ENCODE assay signal across 1 cellular context in the genomic region with DNA sequence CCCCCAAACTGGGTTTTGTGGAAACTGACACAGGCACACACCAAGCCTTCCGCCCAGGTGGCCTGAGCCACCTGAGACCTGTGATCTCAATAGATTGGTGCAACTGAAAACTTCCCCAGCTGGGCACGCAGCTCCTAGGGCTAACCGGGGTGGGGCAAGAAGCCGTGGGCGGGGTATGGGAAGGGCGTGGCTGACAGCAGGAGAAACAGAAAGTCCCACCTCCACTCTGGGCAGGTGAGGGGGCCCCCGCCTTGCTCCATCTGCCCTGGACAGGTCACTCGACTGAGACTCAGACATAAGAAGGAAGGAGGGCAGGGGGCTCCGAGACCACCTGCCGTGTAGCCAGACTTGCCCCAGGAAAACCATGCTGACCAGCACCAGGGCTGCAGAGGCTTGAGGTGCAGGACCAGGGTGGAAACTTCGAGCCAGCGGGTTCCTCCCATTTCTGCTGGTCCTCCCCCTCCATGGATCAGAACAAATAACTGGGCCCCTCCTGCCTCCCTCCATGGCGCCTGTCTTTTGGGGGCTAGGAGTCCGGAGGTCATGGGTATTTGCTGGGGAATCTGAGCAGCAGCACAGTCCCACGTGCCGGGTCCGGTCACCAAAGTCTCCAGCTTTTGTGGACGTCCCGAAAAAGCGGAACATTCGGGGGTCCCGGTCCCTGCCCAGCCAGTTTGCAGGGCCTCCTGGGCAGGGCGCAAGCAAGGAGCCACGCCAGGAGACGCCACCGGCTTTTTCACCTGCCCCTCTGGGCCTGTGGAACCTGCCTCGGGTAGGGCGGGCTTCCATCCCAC.
TF ChIP-seq lines count a peak whose summit lies in the region.

No MANE protein-coding gene starts in this region.

TF ChIP-seq in HepG2, 621 proteins besides CTCF, POLR2A, EP300 and RAD21 (continues in another document):
- TF ChIP-seq KDM5A (IDR thresholded peaks at IDR 0.05; ENCODE audit: borderline replicate concordance, low read length), result no peak
- no peak for TF ChIP-seq HNRNPK (IDR thresholded peaks at IDR 0.05; ENCODE audit: low read depth, low read length, poor library complexity, severe bottlenecking)
- no peak for TF ChIP-seq RFXANK (CRISPR knock-in tag; IDR thresholded peaks at IDR 0.05)
- no peak for TF ChIP-seq ZNF207 (IDR thresholded peaks at IDR 0.05; ENCODE audit: borderline replicate concordance)
- TF ChIP-seq, protein P1, sequence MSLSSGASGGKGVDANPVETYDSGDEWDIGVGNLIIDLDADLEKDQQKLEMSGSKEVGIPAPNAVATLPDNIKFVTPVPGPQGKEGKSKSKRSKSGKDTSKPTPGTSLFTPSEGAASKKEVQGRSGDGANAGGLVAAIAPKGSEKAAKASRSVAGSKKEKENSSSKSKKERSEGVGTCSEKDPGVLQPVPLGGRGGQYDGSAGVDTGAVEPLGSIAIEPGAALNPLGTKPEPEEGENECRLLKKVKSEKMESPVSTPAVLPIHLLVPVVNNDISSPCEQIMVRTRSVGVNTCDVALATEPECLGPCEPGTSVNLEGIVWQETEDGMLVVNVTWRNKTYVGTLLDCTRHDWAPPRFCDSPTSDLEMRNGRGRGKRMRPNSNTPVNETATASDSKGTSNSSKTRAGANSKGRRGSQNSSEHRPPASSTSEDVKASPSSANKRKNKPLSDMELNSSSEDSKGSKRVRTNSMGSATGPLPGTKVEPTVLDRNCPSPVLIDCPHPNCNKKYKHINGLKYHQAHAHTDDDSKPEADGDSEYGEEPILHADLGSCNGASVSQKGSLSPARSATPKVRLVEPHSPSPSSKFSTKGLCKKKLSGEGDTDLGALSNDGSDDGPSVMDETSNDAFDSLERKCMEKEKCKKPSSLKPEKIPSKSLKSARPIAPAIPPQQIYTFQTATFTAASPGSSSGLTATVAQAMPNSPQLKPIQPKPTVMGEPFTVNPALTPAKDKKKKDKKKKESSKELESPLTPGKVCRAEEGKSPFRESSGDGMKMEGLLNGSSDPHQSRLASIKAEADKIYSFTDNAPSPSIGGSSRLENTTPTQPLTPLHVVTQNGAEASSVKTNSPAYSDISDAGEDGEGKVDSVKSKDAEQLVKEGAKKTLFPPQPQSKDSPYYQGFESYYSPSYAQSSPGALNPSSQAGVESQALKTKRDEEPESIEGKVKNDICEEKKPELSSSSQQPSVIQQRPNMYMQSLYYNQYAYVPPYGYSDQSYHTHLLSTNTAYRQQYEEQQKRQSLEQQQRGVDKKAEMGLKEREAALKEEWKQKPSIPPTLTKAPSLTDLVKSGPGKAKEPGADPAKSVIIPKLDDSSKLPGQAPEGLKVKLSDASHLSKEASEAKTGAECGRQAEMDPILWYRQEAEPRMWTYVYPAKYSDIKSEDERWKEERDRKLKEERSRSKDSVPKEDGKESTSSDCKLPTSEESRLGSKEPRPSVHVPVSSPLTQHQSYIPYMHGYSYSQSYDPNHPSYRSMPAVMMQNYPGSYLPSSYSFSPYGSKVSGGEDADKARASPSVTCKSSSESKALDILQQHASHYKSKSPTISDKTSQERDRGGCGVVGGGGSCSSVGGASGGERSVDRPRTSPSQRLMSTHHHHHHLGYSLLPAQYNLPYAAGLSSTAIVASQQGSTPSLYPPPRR (CRISPR knock-in tag; IDR thresholded peaks at IDR 0.05; ENCODE audit: borderline replicate concordance), result no peak
- TF ChIP-seq MYC (CRISPR knock-in tag; IDR thresholded peaks at IDR 0.05; ENCODE audit: borderline replicate concordance), result no peak
- TF ChIP-seq ATF7 (IDR thresholded peaks at IDR 0.05), result no peak
- 0 out of 2 replicates have a peak, but pooled peaks have one; percentile 22 for TF ChIP-seq ATF7 (CRISPR knock-in tag; IDR thresholded peaks at IDR 0.05)
- TF ChIP-seq JUND (CRISPR knock-in tag; IDR thresholded peaks at IDR 0.05), result no peak
- 0 out of 2 replicates have a peak, but pooled peaks have one; percentile 41 for TF ChIP-seq ZNF891 (CRISPR knock-in tag; IDR thresholded peaks at IDR 0.05)
- 0 out of 2 replicates have a peak, but pooled peaks have one; percentile 25 for TF ChIP-seq SALL2 (CRISPR knock-in tag; IDR thresholded peaks at IDR 0.05)
- TF ChIP-seq EZH2 (conservative IDR thresholded peaks at IDR 0.05; ENCODE audit: low read depth, low read length), result no peak
- TF ChIP-seq, protein P2, sequence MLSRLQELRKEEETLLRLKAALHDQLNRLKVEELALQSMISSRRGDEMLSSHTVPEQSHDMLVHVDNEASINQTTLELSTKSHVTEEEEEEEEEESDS (CRISPR knock-in tag; IDR thresholded peaks at IDR 0.05; ENCODE audit: borderline replicate concordance), result no peak
- TF ChIP-seq ZNF343 (CRISPR knock-in tag; IDR thresholded peaks at IDR 0.05), result 0 out of 2 replicates have a peak, but pooled peaks have one; percentile 23
- TF ChIP-seq NRL (CRISPR knock-in tag; IDR thresholded peaks at IDR 0.05; ENCODE audit: borderline replicate concordance), result 0 out of 2 replicates have a peak, but pooled peaks have one; percentile 18
- TF ChIP-seq, protein P3, sequence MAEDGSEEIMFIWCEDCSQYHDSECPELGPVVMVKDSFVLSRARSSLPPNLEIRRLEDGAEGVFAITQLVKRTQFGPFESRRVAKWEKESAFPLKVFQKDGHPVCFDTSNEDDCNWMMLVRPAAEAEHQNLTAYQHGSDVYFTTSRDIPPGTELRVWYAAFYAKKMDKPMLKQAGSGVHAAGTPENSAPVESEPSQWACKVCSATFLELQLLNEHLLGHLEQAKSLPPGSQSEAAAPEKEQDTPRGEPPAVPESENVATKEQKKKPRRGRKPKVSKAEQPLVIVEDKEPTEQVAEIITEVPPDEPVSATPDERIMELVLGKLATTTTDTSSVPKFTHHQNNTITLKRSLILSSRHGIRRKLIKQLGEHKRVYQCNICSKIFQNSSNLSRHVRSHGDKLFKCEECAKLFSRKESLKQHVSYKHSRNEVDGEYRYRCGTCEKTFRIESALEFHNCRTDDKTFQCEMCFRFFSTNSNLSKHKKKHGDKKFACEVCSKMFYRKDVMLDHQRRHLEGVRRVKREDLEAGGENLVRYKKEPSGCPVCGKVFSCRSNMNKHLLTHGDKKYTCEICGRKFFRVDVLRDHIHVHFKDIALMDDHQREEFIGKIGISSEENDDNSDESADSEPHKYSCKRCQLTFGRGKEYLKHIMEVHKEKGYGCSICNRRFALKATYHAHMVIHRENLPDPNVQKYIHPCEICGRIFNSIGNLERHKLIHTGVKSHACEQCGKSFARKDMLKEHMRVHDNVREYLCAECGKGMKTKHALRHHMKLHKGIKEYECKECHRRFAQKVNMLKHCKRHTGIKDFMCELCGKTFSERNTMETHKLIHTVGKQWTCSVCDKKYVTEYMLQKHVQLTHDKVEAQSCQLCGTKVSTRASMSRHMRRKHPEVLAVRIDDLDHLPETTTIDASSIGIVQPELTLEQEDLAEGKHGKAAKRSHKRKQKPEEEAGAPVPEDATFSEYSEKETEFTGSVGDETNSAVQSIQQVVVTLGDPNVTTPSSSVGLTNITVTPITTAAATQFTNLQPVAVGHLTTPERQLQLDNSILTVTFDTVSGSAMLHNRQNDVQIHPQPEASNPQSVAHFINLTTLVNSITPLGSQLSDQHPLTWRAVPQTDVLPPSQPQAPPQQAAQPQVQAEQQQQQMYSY (CRISPR knock-in tag; IDR thresholded peaks at IDR 0.05), result peak; percentile 57; the same call in 1 of the 2 replicates
- TF ChIP-seq RORA (CRISPR knock-in tag; IDR thresholded peaks at IDR 0.05), result no peak
- TF ChIP-seq, protein P4, sequence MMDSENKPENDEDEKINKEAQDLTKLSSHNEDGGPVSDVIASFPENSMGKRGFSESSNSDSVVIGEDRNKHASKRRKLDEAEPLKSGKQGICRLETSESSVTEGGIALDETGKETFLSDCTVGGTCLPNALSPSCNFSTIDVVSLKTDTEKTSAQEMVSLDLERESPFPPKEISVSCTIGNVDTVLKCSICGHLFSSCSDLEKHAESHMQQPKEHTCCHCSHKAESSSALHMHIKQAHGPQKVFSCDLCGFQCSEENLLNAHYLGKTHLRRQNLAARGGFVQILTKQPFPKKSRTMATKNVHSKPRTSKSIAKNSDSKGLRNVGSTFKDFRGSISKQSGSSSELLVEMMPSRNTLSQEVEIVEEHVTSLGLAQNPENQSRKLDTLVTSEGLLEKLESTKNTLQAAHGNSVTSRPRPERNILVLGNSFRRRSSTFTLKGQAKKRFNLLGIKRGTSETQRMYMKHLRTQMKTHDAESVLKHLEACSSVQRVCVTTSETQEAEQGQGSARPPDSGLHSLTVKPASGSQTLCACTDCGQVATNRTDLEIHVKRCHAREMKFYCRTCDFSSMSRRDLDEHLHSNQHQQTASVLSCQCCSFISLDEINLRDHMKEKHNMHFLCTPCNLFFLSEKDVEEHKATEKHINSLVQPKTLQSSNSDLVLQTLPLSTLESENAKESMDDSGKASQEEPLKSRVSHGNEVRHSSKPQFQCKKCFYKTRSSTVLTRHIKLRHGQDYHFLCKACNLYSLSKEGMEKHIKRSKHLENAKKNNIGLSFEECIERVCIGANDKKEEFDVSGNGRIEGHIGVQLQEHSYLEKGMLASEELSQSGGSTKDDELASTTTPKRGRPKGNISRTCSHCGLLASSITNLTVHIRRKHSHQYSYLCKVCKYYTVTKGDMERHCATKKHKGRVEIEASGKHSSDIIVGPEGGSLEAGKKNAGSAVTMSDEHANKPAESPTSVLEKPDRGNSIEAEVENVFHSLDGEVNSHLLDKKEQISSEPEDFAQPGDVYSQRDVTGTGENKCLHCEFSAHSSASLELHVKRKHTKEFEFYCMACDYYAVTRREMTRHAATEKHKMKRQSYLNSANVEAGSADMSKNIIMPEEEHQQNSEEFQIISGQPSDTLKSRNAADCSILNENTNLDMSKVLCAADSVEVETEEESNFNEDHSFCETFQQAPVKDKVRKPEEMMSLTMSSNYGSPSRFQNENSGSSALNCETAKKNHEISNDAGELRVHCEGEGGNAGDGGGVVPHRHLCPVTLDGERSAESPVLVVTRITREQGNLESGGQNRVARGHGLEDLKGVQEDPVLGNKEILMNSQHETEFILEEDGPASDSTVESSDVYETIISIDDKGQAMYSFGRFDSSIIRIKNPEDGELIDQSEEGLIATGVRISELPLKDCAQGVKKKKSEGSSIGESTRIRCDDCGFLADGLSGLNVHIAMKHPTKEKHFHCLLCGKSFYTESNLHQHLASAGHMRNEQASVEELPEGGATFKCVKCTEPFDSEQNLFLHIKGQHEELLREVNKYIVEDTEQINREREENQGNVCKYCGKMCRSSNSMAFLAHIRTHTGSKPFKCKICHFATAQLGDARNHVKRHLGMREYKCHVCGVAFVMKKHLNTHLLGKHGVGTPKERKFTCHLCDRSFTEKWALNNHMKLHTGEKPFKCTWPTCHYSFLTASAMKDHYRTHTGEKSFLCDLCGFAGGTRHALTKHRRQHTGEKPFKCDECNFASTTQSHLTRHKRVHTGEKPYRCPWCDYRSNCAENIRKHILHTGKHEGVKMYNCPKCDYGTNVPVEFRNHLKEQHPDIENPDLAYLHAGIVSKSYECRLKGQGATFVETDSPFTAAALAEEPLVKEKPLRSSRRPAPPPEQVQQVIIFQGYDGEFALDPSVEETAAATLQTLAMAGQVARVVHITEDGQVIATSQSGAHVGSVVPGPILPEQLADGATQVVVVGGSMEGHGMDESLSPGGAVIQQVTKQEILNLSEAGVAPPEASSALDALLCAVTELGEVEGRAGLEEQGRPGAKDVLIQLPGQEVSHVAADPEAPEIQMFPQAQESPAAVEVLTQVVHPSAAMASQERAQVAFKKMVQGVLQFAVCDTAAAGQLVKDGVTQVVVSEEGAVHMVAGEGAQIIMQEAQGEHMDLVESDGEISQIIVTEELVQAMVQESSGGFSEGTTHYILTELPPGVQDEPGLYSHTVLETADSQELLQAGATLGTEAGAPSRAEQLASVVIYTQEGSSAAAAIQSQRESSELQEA (CRISPR knock-in tag; IDR thresholded peaks at IDR 0.05; ENCODE audit: not compliant biosample characterization), result peak; percentile 25
- TF ChIP-seq HOXA5 (CRISPR knock-in tag; IDR thresholded peaks at IDR 0.05), result no peak
- TF ChIP-seq, protein P5, sequence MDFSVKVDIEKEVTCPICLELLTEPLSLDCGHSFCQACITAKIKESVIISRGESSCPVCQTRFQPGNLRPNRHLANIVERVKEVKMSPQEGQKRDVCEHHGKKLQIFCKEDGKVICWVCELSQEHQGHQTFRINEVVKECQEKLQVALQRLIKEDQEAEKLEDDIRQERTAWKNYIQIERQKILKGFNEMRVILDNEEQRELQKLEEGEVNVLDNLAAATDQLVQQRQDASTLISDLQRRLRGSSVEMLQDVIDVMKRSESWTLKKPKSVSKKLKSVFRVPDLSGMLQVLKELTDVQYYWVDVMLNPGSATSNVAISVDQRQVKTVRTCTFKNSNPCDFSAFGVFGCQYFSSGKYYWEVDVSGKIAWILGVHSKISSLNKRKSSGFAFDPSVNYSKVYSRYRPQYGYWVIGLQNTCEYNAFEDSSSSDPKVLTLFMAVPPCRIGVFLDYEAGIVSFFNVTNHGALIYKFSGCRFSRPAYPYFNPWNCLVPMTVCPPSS (IDR thresholded peaks at IDR 0.05), result no peak
- TF ChIP-seq, protein P6, sequence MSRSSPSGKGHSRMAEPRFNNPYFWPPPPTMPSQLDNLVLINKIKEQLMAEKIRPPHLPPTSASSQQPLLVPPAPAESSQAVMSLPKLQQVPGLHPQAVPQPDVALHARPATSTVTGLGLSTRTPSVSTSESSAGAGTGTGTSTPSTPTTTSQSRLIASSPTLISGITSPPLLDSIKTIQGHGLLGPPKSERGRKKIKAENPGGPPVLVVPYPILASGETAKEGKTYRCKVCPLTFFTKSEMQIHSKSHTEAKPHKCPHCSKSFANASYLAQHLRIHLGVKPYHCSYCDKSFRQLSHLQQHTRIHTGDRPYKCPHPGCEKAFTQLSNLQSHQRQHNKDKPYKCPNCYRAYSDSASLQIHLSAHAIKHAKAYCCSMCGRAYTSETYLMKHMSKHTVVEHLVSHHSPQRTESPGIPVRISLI (CRISPR knock-in tag; IDR thresholded peaks at IDR 0.05; ENCODE audit: borderline replicate concordance), result no peak
- no peak for TF ChIP-seq ATF7-NPFF (CRISPR knock-in tag; IDR thresholded peaks at IDR 0.05; ENCODE audit: low read depth)
- TF ChIP-seq, protein P7, sequence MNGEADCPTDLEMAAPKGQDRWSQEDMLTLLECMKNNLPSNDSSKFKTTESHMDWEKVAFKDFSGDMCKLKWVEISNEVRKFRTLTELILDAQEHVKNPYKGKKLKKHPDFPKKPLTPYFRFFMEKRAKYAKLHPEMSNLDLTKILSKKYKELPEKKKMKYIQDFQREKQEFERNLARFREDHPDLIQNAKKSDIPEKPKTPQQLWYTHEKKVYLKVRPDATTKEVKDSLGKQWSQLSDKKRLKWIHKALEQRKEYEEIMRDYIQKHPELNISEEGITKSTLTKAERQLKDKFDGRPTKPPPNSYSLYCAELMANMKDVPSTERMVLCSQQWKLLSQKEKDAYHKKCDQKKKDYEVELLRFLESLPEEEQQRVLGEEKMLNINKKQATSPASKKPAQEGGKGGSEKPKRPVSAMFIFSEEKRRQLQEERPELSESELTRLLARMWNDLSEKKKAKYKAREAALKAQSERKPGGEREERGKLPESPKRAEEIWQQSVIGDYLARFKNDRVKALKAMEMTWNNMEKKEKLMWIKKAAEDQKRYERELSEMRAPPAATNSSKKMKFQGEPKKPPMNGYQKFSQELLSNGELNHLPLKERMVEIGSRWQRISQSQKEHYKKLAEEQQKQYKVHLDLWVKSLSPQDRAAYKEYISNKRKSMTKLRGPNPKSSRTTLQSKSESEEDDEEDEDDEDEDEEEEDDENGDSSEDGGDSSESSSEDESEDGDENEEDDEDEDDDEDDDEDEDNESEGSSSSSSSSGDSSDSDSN (CRISPR knock-in tag; IDR thresholded peaks at IDR 0.05), result 0 out of 2 replicates have a peak, but pooled peaks have one; percentile 12
- TF ChIP-seq, protein P8, sequence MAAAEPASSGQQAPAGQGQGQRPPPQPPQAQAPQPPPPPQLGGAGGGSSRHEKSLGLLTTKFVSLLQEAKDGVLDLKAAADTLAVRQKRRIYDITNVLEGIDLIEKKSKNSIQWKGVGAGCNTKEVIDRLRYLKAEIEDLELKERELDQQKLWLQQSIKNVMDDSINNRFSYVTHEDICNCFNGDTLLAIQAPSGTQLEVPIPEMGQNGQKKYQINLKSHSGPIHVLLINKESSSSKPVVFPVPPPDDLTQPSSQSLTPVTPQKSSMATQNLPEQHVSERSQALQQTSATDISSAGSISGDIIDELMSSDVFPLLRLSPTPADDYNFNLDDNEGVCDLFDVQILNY (CRISPR knock-in tag; conservative IDR thresholded peaks at IDR 0.05), result no peak
